In the genomic region with DNA sequence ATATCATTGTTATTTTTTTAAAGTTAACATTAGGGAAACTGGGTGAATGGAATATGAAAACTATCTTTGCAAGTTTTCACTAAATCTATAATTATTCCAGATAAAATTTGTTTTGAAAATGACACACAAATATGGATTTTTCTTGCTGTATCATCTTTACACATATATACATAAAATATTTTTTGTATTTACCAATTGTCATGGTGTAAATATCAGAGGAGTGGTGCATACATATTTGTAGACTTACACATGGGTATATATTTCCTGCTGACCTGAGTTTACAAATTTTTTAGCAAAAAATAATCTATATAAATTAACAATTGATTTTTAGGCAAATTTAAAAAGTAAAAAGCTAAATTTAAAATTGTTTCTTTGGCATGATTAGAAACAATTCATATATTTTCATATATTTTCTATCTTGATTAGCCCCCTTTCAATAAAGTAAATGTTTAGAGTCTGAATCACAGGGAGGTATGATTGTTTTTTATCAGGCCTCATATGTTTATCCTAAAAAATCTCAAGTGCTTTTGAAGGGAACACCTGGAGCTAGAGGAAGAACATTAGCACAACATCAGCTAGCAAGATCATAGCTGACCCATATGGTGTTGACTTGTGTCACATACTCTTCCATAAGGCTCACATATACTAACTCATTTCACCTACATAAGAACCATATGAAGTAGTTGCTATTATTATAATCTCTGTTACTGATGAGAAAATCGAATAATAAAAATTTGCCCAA, we compare ENCODE assay signal across 16 cellular contexts.
A peak's percentile ranks its signal among the peaks of the same experiment; 100 is the strongest.
DNase-seq lines count a peak whose midpoint lies in the region; ATAC-seq, FAIRE-seq and TF ChIP-seq lines count a peak whose summit lies in the region.
"Had no signal": no experiment of that assay in that cellular context is flagged by ENCODE, and none has a peak within 500 bp of the region (broad histone marks: within the 10 kb centered on the region; RNA-seq: fewer than 3 reads in every experiment).

No MANE protein-coding gene starts in this region.

- no peaks in the 10 kb centered on the region for H3K36me3 ChIP-seq in GM23338 (ENCODE audit: insufficient read depth)

- peaks cover 1% of the 10 kb centered on the region for H3K27me3 Mint-ChIP-seq in GM23338 (ENCODE audit: insufficient read depth, low read depth, poor library complexity)
- H3K27me3 Mint-ChIP-seq in natural killer cell (ENCODE audit: low read depth in 2 of 2) = no peaks in the 10 kb centered on the region
- H3K27me3 Mint-ChIP-seq in activated CD4-positive, alpha-beta T cell treated with anti-CD3 and anti-CD28 coated beads, Interleukin-2, amount 10 ng/mL, durations not matched to agents 7 days and 5 days = no peaks in the 10 kb centered on the region
- H3K27me3 Mint-ChIP-seq in stimulated activated memory B cell treated with anti-CD40 and anti-IgM and Interleukin-4, amounts not matched to agents 10 μg/mL and 1 μg/mL and 100 μg/mL, for 72 hours = no peaks in the 10 kb centered on the region

- H3K9me3 Mint-ChIP-seq in GM23338 (no peaks in the 10 kb centered on the region; the same call in 1 of the 3 replicates), natural killer cell (no peaks in the 10 kb centered on the region)
- no peaks in the 10 kb centered on the region for H3K9me3 Mint-ChIP-seq in activated CD4-positive, alpha-beta T cell treated with anti-CD3 and anti-CD28 coated beads, Interleukin-2, amount 10 ng/mL, durations not matched to agents 7 days and 5 days
- H3K9me3 Mint-ChIP-seq in stimulated activated memory B cell treated with anti-CD40 and anti-IgM and Interleukin-4, amounts not matched to agents 10 μg/mL and 1 μg/mL and 100 μg/mL, for 72 hours = no peaks in the 10 kb centered on the region

- no peaks in the 10 kb centered on the region for H4K20me1 ChIP-seq in GM23338 (replicated peaks; ENCODE audit: insufficient read depth)

- CTCF ChIA-PET in activated CD4-positive, alpha-beta T cell treated with anti-CD3 and anti-CD28 coated beads, Interleukin-2, amount 10 ng/mL, durations not matched to agents 7 days and 5 days (lab: Charles Lee) = no interaction called here

- H3K27ac Mint-ChIP-seq in GM23338 (peak overlapping the region; percentile 88), natural killer cell (no peak overlapping the region)
- no peak overlapping the region for H3K27ac Mint-ChIP-seq in activated CD4-positive, alpha-beta T cell treated with anti-CD3 and anti-CD28 coated beads, Interleukin-2, amount 10 ng/mL, durations not matched to agents 7 days and 5 days
- no peak overlapping the region for H3K27ac Mint-ChIP-seq in stimulated activated memory B cell treated with anti-CD40 and anti-IgM and Interleukin-4, amounts not matched to agents 10 μg/mL and 1 μg/mL and 100 μg/mL, for 72 hours

- H3K9me2 ChIP-seq in GM23338 (ENCODE audit: insufficient read depth) = peaks cover 8% of the 10 kb centered on the region

- H2AFZ ChIP-seq in GM23338 = no peak overlapping the region

- H3K36me3 Mint-ChIP-seq in GM23338 (ENCODE audit: low read depth) = peaks cover 8% of the 10 kb centered on the region
- H3K36me3 Mint-ChIP-seq in natural killer cell = no peaks in the 10 kb centered on the region
- no peaks in the 10 kb centered on the region for H3K36me3 Mint-ChIP-seq in activated CD4-positive, alpha-beta T cell treated with anti-CD3 and anti-CD28 coated beads, Interleukin-2, amount 10 ng/mL, durations not matched to agents 7 days and 5 days (ENCODE audit: low read depth)
- no peaks in the 10 kb centered on the region for H3K36me3 Mint-ChIP-seq in stimulated activated memory B cell treated with anti-CD40 and anti-IgM and Interleukin-4, amounts not matched to agents 10 μg/mL and 1 μg/mL and 100 μg/mL, for 72 hours

- intact Hi-C loops in natural killer cell (cut with micrococcal nuclease) = loop anchor here (10.0 kb wide), 1 partner anchor 104 kb away; no protein-coding TSS in a partner anchor

- peaks cover 18% of the 10 kb centered on the region for H3K4me1 Mint-ChIP-seq in GM23338
- no peaks in the 10 kb centered on the region for H3K4me1 Mint-ChIP-seq in natural killer cell
- peaks cover 9% of the 10 kb centered on the region for H3K4me1 Mint-ChIP-seq in activated CD4-positive, alpha-beta T cell treated with anti-CD3 and anti-CD28 coated beads, Interleukin-2, amount 10 ng/mL, durations not matched to agents 7 days and 5 days
- peaks cover 4% of the 10 kb centered on the region for H3K4me1 Mint-ChIP-seq in stimulated activated memory B cell treated with anti-CD40 and anti-IgM and Interleukin-4, amounts not matched to agents 10 μg/mL and 1 μg/mL and 100 μg/mL, for 72 hours

- peaks cover 14% of the 10 kb centered on the region for H3K4me1 ChIP-seq in GM23338 (ENCODE audit: insufficient read depth)

- TF ChIP-seq CTCF in GM23338 (conservative IDR thresholded peaks at IDR 0.05; ENCODE audit: low read depth in 2 of 2) = no peak
- no peak for TF ChIP-seq CTCF in natural killer cell (IDR thresholded peaks at IDR 0.05)

- H3K4me3 Mint-ChIP-seq in GM23338 (no peak overlapping the region), natural killer cell (no peak overlapping the region)
- H3K4me3 Mint-ChIP-seq in activated CD4-positive, alpha-beta T cell treated with anti-CD3 and anti-CD28 coated beads, Interleukin-2, amount 10 ng/mL, durations not matched to agents 7 days and 5 days = no peak overlapping the region
- no peak overlapping the region for H3K4me3 Mint-ChIP-seq in stimulated activated memory B cell treated with anti-CD40 and anti-IgM and Interleukin-4, amounts not matched to agents 10 μg/mL and 1 μg/mL and 100 μg/mL, for 72 hours

- peak; percentile 57 for FAIRE-seq in frontal cortex (lab: Jason Lieb, UNC)
- FAIRE-seq: GM12878, GM18507 had no signal

- no peaks in the 10 kb centered on the region for H3K79me2 ChIP-seq in GM23338 (replicated peaks; ENCODE audit: insufficient read depth)

- no peaks in the 10 kb centered on the region for H3K27me3 ChIP-seq in GM23338 (ENCODE audit: insufficient read depth)

- H3K4me3 ChIP-seq in GM23338 = no peak overlapping the region
- H3K4me3 ChIP-seq: GM12878 had no signal

- ATAC-seq in GM23338 (no peak), natural killer cell (no peak)
- no peak for ATAC-seq in stimulated activated memory B cell treated with anti-CD40 and anti-IgM and Interleukin-4, amounts not matched to agents 10 μg/mL and 1 μg/mL and 100 μg/mL, for 72 hours
- ATAC-seq: GM12878, HCT116 had no signal

- H3K4me2 ChIP-seq in GM23338 = peak overlapping the region; percentile 7; the same call in 1 of the 2 replicates

- peak overlapping the region; percentile 96 for H3K27ac ChIP-seq in GM23338 (ENCODE audit: low read depth)
- H3K27ac ChIP-seq: 22Rv1 had no signal

- POLR2A ChIA-PET in activated CD4-positive, alpha-beta T cell treated with anti-CD3 and anti-CD28 coated beads, Interleukin-2, amount 10 ng/mL, durations not matched to agents 7 days and 5 days (lab: Charles Lee) = no interaction called here

- DNase-seq in DMS 273 (lab: John Stamatoyannopoulos, UW; ENCODE audit: unreplicated experiment) (peak; percentile 40), DMS 273 treated with DMSO at 0.1 percent for 48 hours (lab: John Stamatoyannopoulos, UW) (no peak), GM23338 (ENCODE audit: low spot score) (no peak), NCI-H524 treated with DMSO at 0.1 percent for 48 hours (lab: John Stamatoyannopoulos, UW) (peak; percentile 67), frontal cortex (ENCODE audit: low spot score in 2 of 2) (no peak), natural killer cell (no peak)
- DNase-seq in activated CD4-positive, alpha-beta T cell treated with anti-CD3 and anti-CD28 coated beads, Interleukin-2, amount 10 ng/mL, durations not matched to agents 7 days and 5 days = no peak
- DNase-seq: C1 segment of cervical spinal cord, MV-4-11, NCI-H1694, NCI-H82 had no signal

- no peaks in the 10 kb centered on the region for H3F3A ChIP-seq in GM23338 (replicated peaks; ENCODE audit: low read depth)

TF ChIP-seq in GM23338, 12 proteins besides CTCF, POLR2A, EP300 and RAD21 (continues in another document):
- no peak for TF ChIP-seq STAT1 (IDR thresholded peaks at IDR 0.05; ENCODE audit: unreplicated experiment)

Comparison
In these comparisons a context has a peak if more than half of its experiments do, and no peak if none do; other contexts are left out.
1. DNase-seq: peak in DMS 273 (single experiment) and NCI-H524 treated with DMSO at 0.1 percent for 48 hours (single experiment); none in DMS 273 treated with DMSO at 0.1 percent for 48 hours (single experiment), GM23338 (single experiment), frontal cortex (0 of 2), natural killer cell (single experiment) and activated CD4-positive, alpha-beta T cell treated with anti-CD3 and anti-CD28 coated beads, Interleukin-2, amount 10 ng/mL, durations not matched to agents 7 days and 5 days (single experiment).